1 cellular context compared by ENCODE assay signal in the genomic region with DNA sequence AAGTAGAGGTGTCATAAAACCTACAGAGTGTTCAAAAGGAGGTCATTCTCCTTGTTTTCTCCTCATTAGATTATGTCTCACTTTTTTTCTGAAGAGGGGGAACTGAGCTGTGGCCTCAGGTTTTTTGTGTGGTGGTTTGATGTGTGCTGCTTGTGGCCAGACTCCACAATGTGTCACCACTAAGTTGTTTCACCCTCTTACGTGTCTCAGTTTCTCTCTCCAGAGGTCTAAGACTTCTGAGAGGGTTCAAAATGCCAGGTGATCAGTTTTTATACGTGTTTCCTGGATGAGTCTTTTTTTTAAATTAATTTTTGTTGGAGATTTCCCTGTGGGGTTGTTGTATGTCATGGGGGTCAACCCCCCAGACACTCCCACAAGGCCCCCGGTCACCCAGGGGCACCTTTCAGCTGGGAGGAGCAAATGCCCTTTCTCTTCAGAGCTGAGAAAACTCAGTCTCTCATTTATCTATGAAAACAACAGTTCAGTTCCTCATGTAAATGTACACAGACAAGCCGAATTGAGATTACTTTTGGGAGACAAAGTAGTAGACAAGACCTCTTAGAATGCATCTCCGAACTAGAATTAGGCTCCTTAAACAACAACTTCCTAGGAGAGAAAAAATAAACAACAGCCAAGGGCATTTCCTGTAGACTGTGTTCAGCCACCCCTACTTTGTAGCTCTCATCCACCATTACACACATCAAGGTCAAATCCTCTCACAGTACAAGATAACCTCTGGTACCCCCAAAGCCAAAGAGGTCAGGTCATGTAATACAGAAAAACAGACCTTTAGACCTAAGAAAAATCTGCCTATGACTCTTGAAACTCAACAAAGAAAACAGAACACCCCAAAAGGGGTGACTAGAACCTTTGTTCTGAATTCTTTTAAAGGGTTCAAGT.
TF ChIP-seq lines count a peak whose summit lies in the region.

No MANE protein-coding gene starts in this region.

TF ChIP-seq in GM23338, 12 proteins besides CTCF, POLR2A, EP300 and RAD21 (continued from another document):
- TF ChIP-seq, protein P1, sequence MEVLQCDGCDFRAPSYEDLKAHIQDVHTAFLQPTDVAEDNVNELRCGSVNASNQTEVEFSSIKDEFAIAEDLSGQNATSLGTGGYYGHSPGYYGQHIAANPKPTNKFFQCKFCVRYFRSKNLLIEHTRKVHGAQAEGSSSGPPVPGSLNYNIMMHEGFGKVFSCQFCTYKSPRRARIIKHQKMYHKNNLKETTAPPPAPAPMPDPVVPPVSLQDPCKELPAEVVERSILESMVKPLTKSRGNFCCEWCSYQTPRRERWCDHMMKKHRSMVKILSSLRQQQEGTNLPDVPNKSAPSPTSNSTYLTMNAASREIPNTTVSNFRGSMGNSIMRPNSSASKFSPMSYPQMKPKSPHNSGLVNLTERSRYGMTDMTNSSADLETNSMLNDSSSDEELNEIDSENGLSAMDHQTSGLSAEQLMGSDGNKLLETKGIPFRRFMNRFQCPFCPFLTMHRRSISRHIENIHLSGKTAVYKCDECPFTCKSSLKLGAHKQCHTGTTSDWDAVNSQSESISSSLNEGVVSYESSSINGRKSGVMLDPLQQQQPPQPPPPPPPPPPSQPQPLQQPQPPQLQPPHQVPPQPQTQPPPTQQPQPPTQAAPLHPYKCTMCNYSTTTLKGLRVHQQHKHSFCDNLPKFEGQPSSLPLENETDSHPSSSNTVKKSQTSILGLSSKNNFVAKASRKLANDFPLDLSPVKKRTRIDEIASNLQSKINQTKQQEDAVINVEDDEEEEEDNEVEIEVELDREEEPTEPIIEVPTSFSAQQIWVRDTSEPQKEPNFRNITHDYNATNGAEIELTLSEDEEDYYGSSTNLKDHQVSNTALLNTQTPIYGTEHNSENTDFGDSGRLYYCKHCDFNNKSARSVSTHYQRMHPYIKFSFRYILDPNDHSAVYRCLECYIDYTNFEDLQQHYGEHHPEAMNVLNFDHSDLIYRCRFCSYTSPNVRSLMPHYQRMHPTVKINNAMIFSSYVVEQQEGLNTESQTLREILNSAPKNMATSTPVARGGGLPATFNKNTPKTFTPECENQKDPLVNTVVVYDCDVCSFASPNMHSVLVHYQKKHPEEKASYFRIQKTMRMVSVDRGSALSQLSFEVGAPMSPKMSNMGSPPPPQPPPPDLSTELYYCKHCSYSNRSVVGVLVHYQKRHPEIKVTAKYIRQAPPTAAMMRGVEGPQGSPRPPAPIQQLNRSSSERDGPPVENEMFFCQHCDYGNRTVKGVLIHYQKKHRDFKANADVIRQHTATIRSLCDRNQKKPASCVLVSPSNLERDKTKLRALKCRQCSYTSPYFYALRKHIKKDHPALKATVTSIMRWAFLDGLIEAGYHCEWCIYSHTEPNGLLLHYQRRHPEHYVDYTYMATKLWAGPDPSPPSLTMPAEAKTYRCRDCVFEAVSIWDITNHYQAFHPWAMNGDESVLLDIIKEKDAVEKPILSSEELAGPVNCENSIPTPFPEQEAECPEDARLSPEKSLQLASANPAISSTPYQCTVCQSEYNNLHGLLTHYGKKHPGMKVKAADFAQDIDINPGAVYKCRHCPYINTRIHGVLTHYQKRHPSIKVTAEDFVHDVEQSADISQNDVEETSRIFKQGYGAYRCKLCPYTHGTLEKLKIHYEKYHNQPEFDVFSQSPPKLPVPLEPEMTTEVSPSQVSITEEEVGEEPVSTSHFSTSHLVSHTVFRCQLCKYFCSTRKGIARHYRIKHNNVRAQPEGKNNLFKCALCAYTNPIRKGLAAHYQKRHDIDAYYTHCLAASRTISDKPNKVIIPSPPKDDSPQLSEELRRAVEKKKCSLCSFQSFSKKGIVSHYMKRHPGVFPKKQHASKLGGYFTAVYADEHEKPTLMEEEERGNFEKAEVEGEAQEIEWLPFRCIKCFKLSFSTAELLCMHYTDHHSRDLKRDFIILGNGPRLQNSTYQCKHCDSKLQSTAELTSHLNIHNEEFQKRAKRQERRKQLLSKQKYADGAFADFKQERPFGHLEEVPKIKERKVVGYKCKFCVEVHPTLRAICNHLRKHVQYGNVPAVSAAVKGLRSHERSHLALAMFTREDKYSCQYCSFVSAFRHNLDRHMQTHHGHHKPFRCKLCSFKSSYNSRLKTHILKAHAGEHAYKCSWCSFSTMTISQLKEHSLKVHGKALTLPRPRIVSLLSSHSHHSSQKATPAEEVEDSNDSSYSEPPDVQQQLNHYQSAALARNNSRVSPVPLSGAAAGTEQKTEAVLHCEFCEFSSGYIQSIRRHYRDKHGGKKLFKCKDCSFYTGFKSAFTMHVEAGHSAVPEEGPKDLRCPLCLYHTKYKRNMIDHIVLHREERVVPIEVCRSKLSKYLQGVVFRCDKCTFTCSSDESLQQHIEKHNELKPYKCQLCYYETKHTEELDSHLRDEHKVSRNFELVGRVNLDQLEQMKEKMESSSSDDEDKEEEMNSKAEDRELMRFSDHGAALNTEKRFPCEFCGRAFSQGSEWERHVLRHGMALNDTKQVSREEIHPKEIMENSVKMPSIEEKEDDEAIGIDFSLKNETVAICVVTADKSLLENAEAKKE (CRISPR knock-in tag; IDR thresholded peaks at IDR 0.05), result no peak
- TF ChIP-seq CREB1 (CRISPR knock-in tag; IDR thresholded peaks at IDR 0.05; ENCODE audit: low read depth) (no peak), STAT1 (IDR thresholded peaks at IDR 0.05; ENCODE audit: unreplicated experiment) (no peak), POLR2AphosphoS5 (IDR thresholded peaks at IDR 0.05; ENCODE audit: low read depth) (no peak), NANOG (IDR thresholded peaks at IDR 0.05; ENCODE audit: borderline replicate concordance) (no peak)
- TF ChIP-seq, protein P2, sequence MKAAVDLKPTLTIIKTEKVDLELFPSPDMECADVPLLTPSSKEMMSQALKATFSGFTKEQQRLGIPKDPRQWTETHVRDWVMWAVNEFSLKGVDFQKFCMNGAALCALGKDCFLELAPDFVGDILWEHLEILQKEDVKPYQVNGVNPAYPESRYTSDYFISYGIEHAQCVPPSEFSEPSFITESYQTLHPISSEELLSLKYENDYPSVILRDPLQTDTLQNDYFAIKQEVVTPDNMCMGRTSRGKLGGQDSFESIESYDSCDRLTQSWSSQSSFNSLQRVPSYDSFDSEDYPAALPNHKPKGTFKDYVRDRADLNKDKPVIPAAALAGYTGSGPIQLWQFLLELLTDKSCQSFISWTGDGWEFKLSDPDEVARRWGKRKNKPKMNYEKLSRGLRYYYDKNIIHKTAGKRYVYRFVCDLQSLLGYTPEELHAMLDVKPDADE (IDR thresholded peaks at IDR 0.05), result no peak
